Comparison of ENCODE assay signal across 16 cellular contexts in the genomic region with DNA sequence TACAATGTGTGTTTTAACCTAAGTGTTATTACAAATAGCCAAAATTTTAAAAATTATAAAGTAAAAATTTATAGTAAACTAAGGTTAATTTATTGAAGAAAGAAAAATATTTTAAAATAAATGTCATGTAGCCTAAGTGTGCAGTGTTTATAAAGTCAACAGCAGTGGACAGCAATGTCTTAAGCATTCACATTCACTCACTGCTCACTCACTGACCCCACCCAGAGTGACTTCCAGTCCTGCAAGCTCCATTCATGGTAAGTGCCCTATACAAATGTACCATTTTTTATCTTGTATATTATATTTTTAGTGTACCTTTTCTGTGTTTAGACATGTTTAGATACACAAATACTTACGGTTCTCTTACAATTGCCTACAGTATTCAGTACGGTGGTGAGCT.
DNase-seq lines count a peak whose midpoint lies in the region; FAIRE-seq and TF ChIP-seq lines count a peak whose summit lies in the region.
"Had no signal": no experiment of that assay in that cellular context is flagged by ENCODE, and none has a peak within 500 bp of the region (broad histone marks: within the 10 kb centered on the region; RNA-seq: fewer than 3 reads in every experiment).

No MANE protein-coding gene starts in this region.

- H3K27me3 ChIP-seq in esophagus muscularis mucosa, result no peaks in the 10 kb centered on the region
- H3K27me3 ChIP-seq in tibial nerve, result no peaks in the 10 kb centered on the region
- H3K27me3 ChIP-seq: BLaER1 had no signal

- intact Hi-C loops in esophagus muscularis mucosa (cut with DNase I), result no loop called here

- no peaks in the 10 kb centered on the region for H3K4me1 ChIP-seq in esophagus muscularis mucosa
- H3K4me1 ChIP-seq in tibial nerve, result no peaks in the 10 kb centered on the region
- H3K4me1 ChIP-seq: BLaER1, Caco-2, HAP-1 had no signal

- TF ChIP-seq POLR2A in esophagus muscularis mucosa (IDR thresholded peaks at IDR 0.05; ENCODE audit: low read depth), result no peak
- no peak for TF ChIP-seq POLR2A in tibial nerve (IDR thresholded peaks at IDR 0.05)

- H3K27ac ChIP-seq in esophagus muscularis mucosa (replicated peaks in 1 of 4) (no peak overlapping the region), tibial nerve (no peak overlapping the region)
- H3K27ac ChIP-seq: BLaER1, C4-2B had no signal

- TF ChIP-seq CTCF in epithelial cell of esophagus (IDR thresholded peaks at IDR 0.05; ENCODE audit: insufficient read depth, low read depth, low read length, missing control alignments) (no peak), esophagus muscularis mucosa (IDR thresholded peaks at IDR 0.05) (no peak), tibial nerve (IDR thresholded peaks at IDR 0.05) (no peak)

- H3K9me3 ChIP-seq in esophagus muscularis mucosa, result no peaks in the 10 kb centered on the region
- no peaks in the 10 kb centered on the region for H3K9me3 ChIP-seq in tibial nerve
- H3K9me3 ChIP-seq: BLaER1, Caco-2, HAP-1 had no signal

- 80% methylated on average over 2 of the region's 2 CpGs for WGBS in esophagus muscularis mucosa
- WGBS in tibial nerve, 2 donors, result 88 to 92% methylated on average over 2 of the region's 2 CpGs

- TF ChIP-seq EP300 in esophagus muscularis mucosa (IDR thresholded peaks at IDR 0.05) (no peak), tibial nerve (IDR thresholded peaks at IDR 0.05) (no peak)

- H3K36me3 ChIP-seq in esophagus muscularis mucosa (no peaks in the 10 kb centered on the region), tibial nerve (no peaks in the 10 kb centered on the region)
- H3K36me3 ChIP-seq: BLaER1, HAP-1 had no signal

- no peak overlapping the region for H3K4me3 ChIP-seq in epithelial cell of esophagus (ENCODE audit: low read length)
- no peak overlapping the region for H3K4me3 ChIP-seq in esophagus muscularis mucosa
- no peak overlapping the region for H3K4me3 ChIP-seq in tibial nerve
- H3K4me3 ChIP-seq: BLaER1, HAP-1 had no signal

- DNase-seq in RCC 7860 (ENCODE audit: low spot score), result no peak
- peak; percentile 51 for DNase-seq in epithelial cell of esophagus (ENCODE audit: low read depth)
- no peak for DNase-seq in frontal cortex (ENCODE audit: low spot score in 2 of 2)
- no peak for DNase-seq in esophagus muscularis mucosa (ENCODE audit: extremely low spot score)
- no peak for DNase-seq in medulla oblongata (ENCODE audit: extremely low spot score)
- DNase-seq in tibial nerve (ENCODE audit: low spot score in 2 of 2), result no peak
- DNase-seq: Caco-2; CD4-positive, CD25-positive, alpha-beta regulatory T cell; CD8-positive, alpha-beta T cell; DMS153; DND-41; HFFc6 had no signal

- peak; percentile 30 for FAIRE-seq in RCC 7860 (lab: Jason Lieb, UNC)
- peak; percentile 21 for FAIRE-seq in frontal cortex (lab: Jason Lieb, UNC)
- FAIRE-seq: GM12892 had no signal
